ENCODE assay signal across 8 cellular contexts in the genomic region with DNA sequence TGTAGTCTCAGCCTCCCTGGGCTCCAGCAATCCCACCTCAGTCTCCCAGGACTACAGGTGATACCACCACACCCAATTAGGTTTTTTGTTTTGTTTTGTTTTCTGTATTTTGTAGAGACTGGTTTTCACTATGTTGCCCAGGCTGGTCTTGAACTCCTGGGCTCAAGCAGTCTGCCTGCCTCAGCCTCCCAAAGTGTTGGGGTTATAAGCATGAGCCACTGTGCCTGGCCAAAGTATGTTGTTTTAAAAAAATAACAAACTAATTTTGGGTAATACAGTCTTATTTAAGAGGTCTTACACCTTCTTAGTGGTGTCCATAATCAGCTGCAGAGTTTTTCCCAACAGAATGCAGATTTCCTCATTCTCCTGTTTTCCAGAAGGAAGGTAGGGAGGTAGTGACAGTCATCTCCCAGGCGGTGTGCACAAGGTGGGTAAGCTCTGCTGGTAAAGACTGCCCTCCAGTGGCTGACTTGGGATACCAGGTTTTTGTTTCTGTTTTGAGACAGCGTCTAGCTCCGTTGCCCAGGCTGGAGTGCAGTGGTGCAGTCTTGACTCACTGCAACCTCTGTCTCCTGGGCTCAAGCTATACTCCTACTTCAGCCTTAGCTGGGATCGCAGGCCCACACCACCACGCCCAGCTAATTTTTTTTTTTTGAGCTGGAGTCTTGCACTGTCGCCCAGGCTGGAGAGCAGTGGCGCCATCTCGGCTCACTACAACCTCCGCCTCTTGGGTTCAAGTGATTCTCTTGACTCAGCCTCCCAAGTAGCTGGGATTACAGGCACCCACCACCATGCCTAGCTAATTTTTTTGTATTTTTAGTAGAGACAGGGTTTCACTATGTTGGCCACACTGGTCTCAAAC. TPM values are rescaled to one million over a fixed set of nuclear protein-coding genes. Genes with fewer than 3 reads are reported as not detected.
A peak's percentile ranks its signal among the peaks of the same experiment; 100 is the strongest.
DNase-seq lines count a peak whose midpoint lies in the region; ATAC-seq and TF ChIP-seq lines count a peak whose summit lies in the region.

No MANE protein-coding gene starts in this region.

- H3K4me3 ChIP-seq in OCI-LY3 (ENCODE audit: low read length): no peak overlapping the region
- no peak overlapping the region for H3K4me3 ChIP-seq in esophagus squamous epithelium

- intact Hi-C loops in esophagus squamous epithelium (cut with DNase I) (loop anchor here (10.0 kb wide), 1 partner anchor 292 kb away; no protein-coding TSS in a partner anchor), natural killer cell (cut with micrococcal nuclease) (loop anchor here (1.0 to 5.0 kb wide), 3 partner anchors 298 to 645 kb away; no protein-coding TSS in a partner anchor)

- DNase-seq in AG20443 (ENCODE audit: low spot score): peak; percentile 83
- DNase-seq in GM19238 (ENCODE audit: insufficient read length, low spot score): peak; percentile 45
- DNase-seq in HUDEP-2 (lab: John Stamatoyannopoulos, UW; ENCODE audit: unreplicated experiment in 76 of 76): peak in 64 of 76 experiments; percentile 1 to 72 (median 39)
- peak; percentile 52 for DNase-seq in activated T-cell treated with anti-CD3 and anti-CD28 coated beads for 24 hours (ENCODE audit: low read depth)
- DNase-seq in esophagus squamous epithelium (lab: John Stamatoyannopoulos, UW): no peak
- DNase-seq in natural killer cell: peak; percentile 49
- DNase-seq in stimulated activated naive B cell treated with anti-CD40 and anti-IgM and Interleukin-4, amounts not matched to agents 10 μg/mL and 1 μg/mL and 100 μg/mL, for 72 hours: peak; percentile 53

- H3K36me3 Mint-ChIP-seq in natural killer cell: no peaks in the 10 kb centered on the region
- H3K36me3 Mint-ChIP-seq in stimulated activated naive B cell treated with anti-CD40 and anti-IgM and Interleukin-4, amounts not matched to agents 10 μg/mL and 1 μg/mL and 100 μg/mL, for 72 hours: peaks cover 12 to 27% of the 10 kb centered on the region in 2 donors

- H3K79me2 ChIP-seq in OCI-LY3 (ENCODE audit: low read length): no peaks in the 10 kb centered on the region

- H3K4me1 Mint-ChIP-seq in natural killer cell: peaks cover 6% of the 10 kb centered on the region in 2 donors
- H3K4me1 Mint-ChIP-seq in stimulated activated naive B cell treated with anti-CD40 and anti-IgM and Interleukin-4, amounts not matched to agents 10 μg/mL and 1 μg/mL and 100 μg/mL, for 72 hours: peaks cover 6 to 10% of the 10 kb centered on the region in 2 donors

- no peak overlapping the region for H3K27ac ChIP-seq in OCI-LY3 (ENCODE audit: low read length)
- H3K27ac ChIP-seq in esophagus squamous epithelium: no peak overlapping the region

- H3K4me3 Mint-ChIP-seq in natural killer cell: no peak overlapping the region
- H3K4me3 Mint-ChIP-seq in stimulated activated naive B cell treated with anti-CD40 and anti-IgM and Interleukin-4, amounts not matched to agents 10 μg/mL and 1 μg/mL and 100 μg/mL, for 72 hours: no peak overlapping the region

- H3K27me3 ChIP-seq in OCI-LY3 (ENCODE audit: low read depth, low read length) (no peaks in the 10 kb centered on the region), esophagus squamous epithelium (no peaks in the 10 kb centered on the region)

- no peaks in the 10 kb centered on the region for H3K9me3 Mint-ChIP-seq in natural killer cell
- no peaks in the 10 kb centered on the region for H3K9me3 Mint-ChIP-seq in stimulated activated naive B cell treated with anti-CD40 and anti-IgM and Interleukin-4, amounts not matched to agents 10 μg/mL and 1 μg/mL and 100 μg/mL, for 72 hours

- H3K9ac ChIP-seq in OCI-LY3 (ENCODE audit: low read length): no peak overlapping the region

- WGBS in esophagus squamous epithelium, 2 donors: 62 to 76% methylated on average over 5 to 9 of the region's 9 CpGs

- no peaks in the 10 kb centered on the region for H4K20me1 ChIP-seq in OCI-LY3 (ENCODE audit: insufficient read depth, low read length)

- TF ChIP-seq POLR2A in esophagus squamous epithelium (IDR thresholded peaks at IDR 0.05): no peak

- no peak overlapping the region for H2AFZ ChIP-seq in OCI-LY3 (ENCODE audit: low read depth, low read length)

- ATAC-seq in natural killer cell: peak; percentile 89 to 95 (median 91)
- peak; percentile 95 to 97 for ATAC-seq in stimulated activated naive B cell treated with anti-CD40 and anti-IgM and Interleukin-4, amounts not matched to agents 10 μg/mL and 1 μg/mL and 100 μg/mL, for 72 hours (replicated peaks)

- H3K27me3 Mint-ChIP-seq in natural killer cell (ENCODE audit: low read depth in 2 of 2): no peaks in the 10 kb centered on the region
- H3K27me3 Mint-ChIP-seq in stimulated activated naive B cell treated with anti-CD40 and anti-IgM and Interleukin-4, amounts not matched to agents 10 μg/mL and 1 μg/mL and 100 μg/mL, for 72 hours: no peaks in the 10 kb centered on the region

- H3K9me3 ChIP-seq in OCI-LY3 (ENCODE audit: insufficient read depth, low read length) (no peaks in the 10 kb centered on the region), esophagus squamous epithelium (no peaks in the 10 kb centered on the region)

- H3K36me3 ChIP-seq in OCI-LY3 (replicated peaks; ENCODE audit: low read depth, low read length) (peaks cover 34% of the 10 kb centered on the region), esophagus squamous epithelium (peaks cover 0 to 63% (median 9%) of the 10 kb centered on the region in 3 donors)

- peak; percentile 77 for TF ChIP-seq CTCF in OCI-LY3 (IDR thresholded peaks at IDR 0.05; ENCODE audit: low read depth, low read length)
- TF ChIP-seq CTCF in esophagus squamous epithelium (IDR thresholded peaks at IDR 0.05): peak; percentile 73 to 87 (median 77)
- peak; percentile 78 for TF ChIP-seq CTCF in natural killer cell (IDR thresholded peaks at IDR 0.05)

- peak overlapping the region; percentile 13 to 27 for H3K27ac Mint-ChIP-seq in natural killer cell
- no peak overlapping the region for H3K27ac Mint-ChIP-seq in stimulated activated naive B cell treated with anti-CD40 and anti-IgM and Interleukin-4, amounts not matched to agents 10 μg/mL and 1 μg/mL and 100 μg/mL, for 72 hours

- no peak overlapping the region for H3K4me2 ChIP-seq in OCI-LY3 (ENCODE audit: low read length)

- no peaks in the 10 kb centered on the region for H3K4me1 ChIP-seq in OCI-LY3 (ENCODE audit: low read length)
- peaks cover 0 to 9% (median 0%) of the 10 kb centered on the region in 3 donors for H3K4me1 ChIP-seq in esophagus squamous epithelium

RNA-seq across cellular contexts. Expression of a gene that starts 58.4 kb away (rescaled TPM):
- total RNA-seq in esophagus squamous epithelium: 1 to 10 TPM in 3 of 4 donors, not detected in 1; 2.0 to 5.1 (median 2.7) TPM
- total RNA-seq in natural killer cell: 1 to 10 TPM in 1 of 3 donors, under 1 TPM in 1, not detected in 1; 0.70 to 2.4 TPM
